ENCODE assay signal across 23 cellular contexts in genomic region chr19:35720648-35721047, GRCh38. TPM values are rescaled to one million over a fixed set of nuclear protein-coding genes. Genes with fewer than 3 reads are reported as not detected.
A peak's percentile ranks its signal among the peaks of the same experiment; 100 is the strongest.
DNase-seq lines count a peak whose midpoint lies in the region; ATAC-seq, FAIRE-seq and TF ChIP-seq lines count a peak whose summit lies in the region.
"Had no signal": no experiment of that assay in that cellular context is flagged by ENCODE, and none has a peak within 500 bp of the region (broad histone marks: within the 10 kb centered on the region; RNA-seq: fewer than 3 reads in every experiment).

No MANE protein-coding gene starts in this region.

- no peaks in the 10 kb centered on the region for H3K27me3 Mint-ChIP-seq in activated T-cell treated with anti-CD3 and anti-CD28 coated beads, Interleukin-2, amount 50 U/mL, for 24 hours
- no peaks in the 10 kb centered on the region for H3K27me3 Mint-ChIP-seq in activated T-helper 17 cell treated with anti-CD3 and anti-CD28 coated beads, Interleukin-2, amount 50 U/mL, for 72 hours

- in situ Hi-C loops in HepG2 (cut with HindIII; ENCODE audit: extremely low pct_ligation_motif_present, low pct_unique_long_range_greater_than_20kb) = no loop called here

- FAIRE-seq in GM12891 (lab: Jason Lieb, UNC) (no peak), HepG2 (lab: Jason Lieb, UNC) (no peak), HTR-8/SVneo (lab: Jason Lieb, UNC) (no peak)

- H3K79me2 ChIP-seq in HepG2 (ENCODE audit: insufficient read depth, low read length) = peaks cover 21% of the 10 kb centered on the region

- no peak overlapping the region for H2AFZ ChIP-seq in HepG2 (ENCODE audit: low read length)
- H2AFZ ChIP-seq: GM23338 had no signal

- H3K4me2 ChIP-seq in HepG2 (ENCODE audit: low read depth, low read length) = no peak overlapping the region
- H3K4me2 ChIP-seq: GM23338 had no signal

- no peak for TF ChIP-seq EP300 in HepG2 (IDR thresholded peaks at IDR 0.05; ENCODE audit: low read depth in 2 of 2, low read length in 2 of 2)
- no peak for TF ChIP-seq EP300 in HepG2 (CRISPR knock-in tag; IDR thresholded peaks at IDR 0.05; ENCODE audit: borderline replicate concordance)

- CTCF ChIA-PET in HepG2 (lab: Yijun Ruan, JAX; ENCODE audit: low intra/inter-chr PET ratio, low total read pairs) = no interaction called here

- peaks cover 82% of the 10 kb centered on the region for H3K36me3 Mint-ChIP-seq in activated T-cell treated with anti-CD3 and anti-CD28 coated beads, Interleukin-2, amount 50 U/mL, for 24 hours (ENCODE audit: low read depth)
- H3K36me3 Mint-ChIP-seq in activated T-helper 17 cell treated with anti-CD3 and anti-CD28 coated beads, Interleukin-2, amount 50 U/mL, for 72 hours (ENCODE audit: low read depth) = peaks cover 92% of the 10 kb centered on the region

- H4K20me1 ChIP-seq in HepG2 (ENCODE audit: insufficient read depth, low read length) = peaks cover 8% of the 10 kb centered on the region

- TF ChIP-seq POLR2A in GM12891 (IDR thresholded peaks at IDR 0.05; ENCODE audit: low read depth, low read length) (peak; percentile 39; the same call in 1 of the 2 replicates), HepG2 (IDR thresholded peaks at IDR 0.05; ENCODE audit: insufficient read depth in 1 of 2, low read depth in 2 of 2, low read length in 2 of 2) (no peak)

- no peak overlapping the region for H3K27ac ChIP-seq in HepG2 (ENCODE audit: extremely low read length, insufficient read depth, low read length)

- POLR2A ChIA-PET in HepG2 (lab: Yijun Ruan, JAX) = interaction anchor here (4.6 kb wide), 1 partner anchor 18 kb away, joined by 69 read pairs; no protein-coding TSS in a partner anchor

- no peak for ATAC-seq in activated T-helper 17 cell treated with anti-CD3 and anti-CD28 coated beads, Interleukin-2, amount 50 U/mL, for 72 hours (replicated peaks)
- ATAC-seq in HepG2 = no peak
- ATAC-seq: GM23338, HCT116, PC-3 had no signal

- over 99% methylated on average over 17 of the region's 17 CpGs for WGBS in HepG2 (ENCODE audit: low lambda C conversion rate)

- peaks cover 34% of the 10 kb centered on the region for H3K4me1 Mint-ChIP-seq in activated T-cell treated with anti-CD3 and anti-CD28 coated beads, Interleukin-2, amount 50 U/mL, for 24 hours (ENCODE audit: low read depth)
- H3K4me1 Mint-ChIP-seq in activated T-helper 17 cell treated with anti-CD3 and anti-CD28 coated beads, Interleukin-2, amount 50 U/mL, for 72 hours = peaks cover 5% of the 10 kb centered on the region

- intact Hi-C loops in HepG2 (cut with micrococcal nuclease; ENCODE audit: unreplicated experiment) = no loop called here

- TF ChIP-seq RAD21 in HepG2 (CRISPR knock-in tag; IDR thresholded peaks at IDR 0.05) = no peak

- peaks cover 17% of the 10 kb centered on the region for H3K4me1 ChIP-seq in HepG2 (ENCODE audit: insufficient read depth, low read length)
- H3K4me1 ChIP-seq: BE2C had no signal

- H3K9ac ChIP-seq in HepG2 (ENCODE audit: insufficient read depth, low read depth, low read length) = no peak overlapping the region

- no peak for TF ChIP-seq CTCF in HepG2 (CRISPR knock-in tag; IDR thresholded peaks at IDR 0.05)

- H3K27me3 ChIP-seq in HepG2 (ENCODE audit: control insufficient read depth in 1 of 2, insufficient read depth in 2 of 2, low read length in 2 of 2) = no peaks in the 10 kb centered on the region
- H3K27me3 ChIP-seq: BE2C had no signal

- no peaks in the 10 kb centered on the region for H3K9me3 ChIP-seq in HepG2 (ENCODE audit: low read length)
- H3K9me3 ChIP-seq: BE2C had no signal

- peak overlapping the region; percentile 20 for H3K4me3 Mint-ChIP-seq in activated T-cell treated with anti-CD3 and anti-CD28 coated beads, Interleukin-2, amount 50 U/mL, for 24 hours
- no peak overlapping the region for H3K4me3 Mint-ChIP-seq in activated T-helper 17 cell treated with anti-CD3 and anti-CD28 coated beads, Interleukin-2, amount 50 U/mL, for 72 hours

- no peak overlapping the region for H3K4me3 ChIP-seq in HepG2 (replicated peaks in 1 of 3; ENCODE audit: insufficient read depth in 1 of 3, low read depth in 2 of 3, low read length in 3 of 3)
- H3K4me3 ChIP-seq: GM23338 had no signal

- H3K36me3 ChIP-seq in HepG2 (replicated peaks in 1 of 2; ENCODE audit: control insufficient read depth in 1 of 2, insufficient read depth in 2 of 2, low read length in 2 of 2) = peaks cover 29 to 51% of the 10 kb centered on the region in 2 experiments

- H3K9me3 Mint-ChIP-seq in activated T-cell treated with anti-CD3 and anti-CD28 coated beads, Interleukin-2, amount 50 U/mL, for 24 hours = no peaks in the 10 kb centered on the region
- no peaks in the 10 kb centered on the region for H3K9me3 Mint-ChIP-seq in activated T-helper 17 cell treated with anti-CD3 and anti-CD28 coated beads, Interleukin-2, amount 50 U/mL, for 72 hours
- H3K9me3 Mint-ChIP-seq: GM23338 had no signal

- peak overlapping the region; percentile 63 for H3K27ac Mint-ChIP-seq in activated T-cell treated with anti-CD3 and anti-CD28 coated beads, Interleukin-2, amount 50 U/mL, for 24 hours
- peak overlapping the region; percentile 54 for H3K27ac Mint-ChIP-seq in activated T-helper 17 cell treated with anti-CD3 and anti-CD28 coated beads, Interleukin-2, amount 50 U/mL, for 72 hours
- H3K27ac Mint-ChIP-seq: CD4-positive, CD25-positive, alpha-beta regulatory T cell; GM23338 had no signal

- BruUV-seq in HepG2 (replicated peaks; lab: Mats Ljungman, UMichigan) = no TSS peak

- DNase-seq in activated T-cell treated with anti-CD3 and anti-CD28 coated beads, Interleukin-2, amount 50 U/mL, for 24 hours = no peak
- no peak for DNase-seq in activated T-cell treated with anti-CD3 and anti-CD28 coated beads for 4 hours
- no peak for DNase-seq in GM12891 (ENCODE audit: insufficient read length, low spot score)
- no peak for DNase-seq in HepG2 (ENCODE audit: low spot score)
- no peak for DNase-seq in activated CD4-positive, alpha-beta T cell treated with anti-CD3 and anti-CD28 coated beads, Interleukin-2, amount 50 U/mL, for 1 hour
- no peak for DNase-seq in HTR-8/SVneo (ENCODE audit: insufficient read length, low spot score)
- no peak for DNase-seq in UCSD-AML1 (lab: John Stamatoyannopoulos, UW; ENCODE audit: unreplicated experiment)
- DNase-seq: BE2C; CD4-positive, CD25-positive, alpha-beta regulatory T cell; DMS153; GF-D8; KBM-7; NCI-H1105; NCI-H1694; NCI-H2081 treated with DMSO at 0.1 percent for 48 hours; NCI-H510A; NCI-H82; PC-3; RPMI8226 had no signal

RNA-seq across cellular contexts. Expression of gene KMT2B, which starts 2.8 kb away (rescaled TPM):
- 23.7 TPM for polyA plus RNA-seq in GM12891 (2012; ENCODE audit: low read depth, missing spikeins)
- 100 to 1,000 TPM in 1 of 2 donors, 10 to 100 TPM in 1; 67.4 to 117 TPM for total RNA-seq in activated T-helper 17 cell treated with anti-CD3 and anti-CD28 coated beads, Interleukin-2, amount 50 U/mL, for 72 hours
- 6.2 TPM in 2 replicates for total RNA-seq in HepG2 (2016; rRNA removed; fragmentation: Illumina TruSeq; extraction: Trizol)
- 2.6 TPM in 2 replicates for total RNA-seq in HepG2 (2016; cell fraction: cytosol; rRNA removed; fragmentation: Illumina TruSeq; extraction: Trizol; ENCODE audit: low read depth)
- total RNA-seq in HepG2 (2016; cell fraction: insoluble cytoplasmic fraction; rRNA removed; fragmentation: Illumina TruSeq; extraction: Trizol) = 4.4 and 5.3 TPM in 2 replicates
- total RNA-seq in HepG2 (2016; cell fraction: membrane; rRNA removed; fragmentation: Illumina TruSeq; extraction: Trizol) = 3.8 and 4.1 TPM in 2 replicates
- 14.7 and 15.4 TPM in 2 replicates for total RNA-seq in HepG2 (2016; cell fraction: nucleus; rRNA removed; fragmentation: Illumina TruSeq; extraction: Trizol)
- 16.9 and 19.2 TPM in 2 replicates for polyA plus RNA-seq in HepG2 (2011; rRNA removed)
- 9.3 and 10.9 TPM in 2 replicates for polyA plus RNA-seq in HepG2 (2011; cell fraction: cytosol; rRNA removed)
- 113 and 130 TPM in 2 replicates for polyA plus RNA-seq in HepG2 (2011; cell fraction: nucleus; rRNA removed)
- polyA plus RNA-seq in HepG2 (2012) = 20.4 and 30.9 TPM in 2 replicates
- polyA plus RNA-seq in HepG2 (2016; cell fraction: cytosol; fragmentation: Illumina TruSeq; extraction: Trizol; ENCODE audit: low read depth) = 2.5 and 3.0 TPM in 2 replicates
- polyA plus RNA-seq in HepG2 (2016; cell fraction: insoluble cytoplasmic fraction; fragmentation: Illumina TruSeq; extraction: Trizol; ENCODE audit: low read depth) = 10.8 and 11.6 TPM in 2 replicates
- polyA plus RNA-seq in HepG2 (2016; cell fraction: membrane; fragmentation: Illumina TruSeq; extraction: Trizol; ENCODE audit: low read depth) = 5.5 and 6.5 TPM in 2 replicates
- 69.3 and 89.2 TPM in 2 replicates for polyA plus RNA-seq in HepG2 (2016; cell fraction: nucleus; fragmentation: Illumina TruSeq; extraction: Trizol; ENCODE audit: insufficient read depth, low read depth)
- 11.1 and 11.4 TPM in 2 replicates for polyA minus RNA-seq in HepG2 (2011; rRNA and poly(A)+ RNA removed; ENCODE audit: low replicate concordance)
- polyA minus RNA-seq in HepG2 (2011; cell fraction: cytosol; rRNA and poly(A)+ RNA removed) = 4.3 and 4.4 TPM in 2 replicates
- 13.3 and 13.6 TPM in 2 replicates for polyA minus RNA-seq in HepG2 (2011; cell fraction: nucleus; rRNA and poly(A)+ RNA removed)

RNA-seq across cellular contexts. Expression of gene ZBTB32, which starts 16.3 kb away (rescaled TPM):
- 31.2 TPM for polyA plus RNA-seq in GM12891 (2012; ENCODE audit: low read depth, missing spikeins)
- total RNA-seq in activated T-helper 17 cell treated with anti-CD3 and anti-CD28 coated beads, Interleukin-2, amount 50 U/mL, for 72 hours = 100 to 1,000 TPM; 138 to 217 TPM
- total RNA-seq in HepG2 (2016; rRNA removed; fragmentation: Illumina TruSeq; extraction: Trizol) = not detected in 2 replicates
- not detected in 2 replicates for total RNA-seq in HepG2 (2016; cell fraction: cytosol; rRNA removed; fragmentation: Illumina TruSeq; extraction: Trizol; ENCODE audit: low read depth)
- total RNA-seq in HepG2 (2016; cell fraction: insoluble cytoplasmic fraction; rRNA removed; fragmentation: Illumina TruSeq; extraction: Trizol) = not detected in 2 replicates
- total RNA-seq in HepG2 (2016; cell fraction: membrane; rRNA removed; fragmentation: Illumina TruSeq; extraction: Trizol) = not detected in 2 replicates
- not detected in 2 replicates for total RNA-seq in HepG2 (2016; cell fraction: nucleus; rRNA removed; fragmentation: Illumina TruSeq; extraction: Trizol)
- polyA plus RNA-seq in HepG2 (2011; rRNA removed) = not detected in 2 replicates
- polyA plus RNA-seq in HepG2 (2011; cell fraction: cytosol; rRNA removed) = not detected in 2 replicates
- polyA plus RNA-seq in HepG2 (2011; cell fraction: nucleus; rRNA removed) = not detected in 2 replicates
- polyA plus RNA-seq in HepG2 (2012) = 0.50 TPM in 1 of 2 replicates, not detected in the other
- polyA plus RNA-seq in HepG2 (2016; cell fraction: cytosol; fragmentation: Illumina TruSeq; extraction: Trizol; ENCODE audit: low read depth) = not detected in 2 replicates
- not detected in 2 replicates for polyA plus RNA-seq in HepG2 (2016; cell fraction: insoluble cytoplasmic fraction; fragmentation: Illumina TruSeq; extraction: Trizol; ENCODE audit: low read depth)
- not detected in 2 replicates for polyA plus RNA-seq in HepG2 (2016; cell fraction: membrane; fragmentation: Illumina TruSeq; extraction: Trizol; ENCODE audit: low read depth)
- polyA plus RNA-seq in HepG2 (2016; cell fraction: nucleus; fragmentation: Illumina TruSeq; extraction: Trizol; ENCODE audit: insufficient read depth, low read depth) = not detected in 2 replicates
- polyA minus RNA-seq in HepG2 (2011; rRNA and poly(A)+ RNA removed; ENCODE audit: low replicate concordance) = not detected in 2 replicates
- polyA minus RNA-seq in HepG2 (2011; cell fraction: cytosol; rRNA and poly(A)+ RNA removed) = not detected in 2 replicates
- not detected in 2 replicates for polyA minus RNA-seq in HepG2 (2011; cell fraction: nucleus; rRNA and poly(A)+ RNA removed)
- total RNA-seq: A172, GM23338, PC-3 had no signal

RNA-seq across cellular contexts. Expression of gene IGFLR1, which starts 21.6 kb away (rescaled TPM):
- 39.6 TPM for polyA plus RNA-seq in GM12891 (2012; ENCODE audit: low read depth, missing spikeins)
- 100 to 1,000 TPM in 1 of 2 donors, 10 to 100 TPM in 1; 42.3 to 153 TPM for total RNA-seq in activated T-helper 17 cell treated with anti-CD3 and anti-CD28 coated beads, Interleukin-2, amount 50 U/mL, for 72 hours
- 3.4 and 5.4 TPM in 2 replicates for total RNA-seq in HepG2 (2016; rRNA removed; fragmentation: Illumina TruSeq; extraction: Trizol)
- 9.3 and 12.1 TPM in 2 replicates for total RNA-seq in HepG2 (2016; cell fraction: cytosol; rRNA removed; fragmentation: Illumina TruSeq; extraction: Trizol; ENCODE audit: low read depth)
- 3.8 and 6.5 TPM in 2 replicates for total RNA-seq in HepG2 (2016; cell fraction: insoluble cytoplasmic fraction; rRNA removed; fragmentation: Illumina TruSeq; extraction: Trizol)
- 11.9 and 15.5 TPM in 2 replicates for total RNA-seq in HepG2 (2016; cell fraction: membrane; rRNA removed; fragmentation: Illumina TruSeq; extraction: Trizol)
- 2.7 and 3.9 TPM in 2 replicates for total RNA-seq in HepG2 (2016; cell fraction: nucleus; rRNA removed; fragmentation: Illumina TruSeq; extraction: Trizol)
- polyA plus RNA-seq in HepG2 (2011; rRNA removed) = 7.4 and 8.9 TPM in 2 replicates
- polyA plus RNA-seq in HepG2 (2011; cell fraction: cytosol; rRNA removed) = 6.5 and 8.4 TPM in 2 replicates
- 22.4 and 23.0 TPM in 2 replicates for polyA plus RNA-seq in HepG2 (2011; cell fraction: nucleus; rRNA removed)
- polyA plus RNA-seq in HepG2 (2012) = 2.8 and 4.2 TPM in 2 replicates
- 22.3 and 24.5 TPM in 2 replicates for polyA plus RNA-seq in HepG2 (2016; cell fraction: cytosol; fragmentation: Illumina TruSeq; extraction: Trizol; ENCODE audit: low read depth)
- polyA plus RNA-seq in HepG2 (2016; cell fraction: insoluble cytoplasmic fraction; fragmentation: Illumina TruSeq; extraction: Trizol; ENCODE audit: low read depth) = 6.5 and 10.6 TPM in 2 replicates
- 24.0 and 25.4 TPM in 2 replicates for polyA plus RNA-seq in HepG2 (2016; cell fraction: membrane; fragmentation: Illumina TruSeq; extraction: Trizol; ENCODE audit: low read depth)
- 11.7 and 17.1 TPM in 2 replicates for polyA plus RNA-seq in HepG2 (2016; cell fraction: nucleus; fragmentation: Illumina TruSeq; extraction: Trizol; ENCODE audit: insufficient read depth, low read depth)
- polyA minus RNA-seq in HepG2 (2011; rRNA and poly(A)+ RNA removed; ENCODE audit: low replicate concordance) = 4.9 and 7.7 TPM in 2 replicates
- polyA minus RNA-seq in HepG2 (2011; cell fraction: cytosol; rRNA and poly(A)+ RNA removed) = 1.3 and 3.7 TPM in 2 replicates
- polyA minus RNA-seq in HepG2 (2011; cell fraction: nucleus; rRNA and poly(A)+ RNA removed) = 2.8 and 3.2 TPM in 2 replicates

RNA-seq across cellular contexts. Expression of gene U2AF1L4, which starts 24.6 kb away (rescaled TPM):
- polyA plus RNA-seq in GM12891 (2012; ENCODE audit: low read depth, missing spikeins) = 18.8 TPM
- total RNA-seq in activated T-helper 17 cell treated with anti-CD3 and anti-CD28 coated beads, Interleukin-2, amount 50 U/mL, for 72 hours = 10 to 100 TPM; 17.8 to 21.6 TPM
- 4.7 and 7.9 TPM in 2 replicates for total RNA-seq in HepG2 (2016; rRNA removed; fragmentation: Illumina TruSeq; extraction: Trizol)
- 2.5 and 3.0 TPM in 2 replicates for total RNA-seq in HepG2 (2016; cell fraction: cytosol; rRNA removed; fragmentation: Illumina TruSeq; extraction: Trizol; ENCODE audit: low read depth)
- 3.4 and 7.8 TPM in 2 replicates for total RNA-seq in HepG2 (2016; cell fraction: insoluble cytoplasmic fraction; rRNA removed; fragmentation: Illumina TruSeq; extraction: Trizol)
- total RNA-seq in HepG2 (2016; cell fraction: membrane; rRNA removed; fragmentation: Illumina TruSeq; extraction: Trizol) = 4.2 and 5.2 TPM in 2 replicates
- 8.5 and 9.9 TPM in 2 replicates for total RNA-seq in HepG2 (2016; cell fraction: nucleus; rRNA removed; fragmentation: Illumina TruSeq; extraction: Trizol)
- 14.2 and 15.4 TPM in 2 replicates for polyA plus RNA-seq in HepG2 (2011; rRNA removed)
- polyA plus RNA-seq in HepG2 (2011; cell fraction: cytosol; rRNA removed) = 6.5 and 9.4 TPM in 2 replicates
- 90.7 and 113 TPM in 2 replicates for polyA plus RNA-seq in HepG2 (2011; cell fraction: nucleus; rRNA removed)
- polyA plus RNA-seq in HepG2 (2012) = 8.2 and 8.6 TPM in 2 replicates
- polyA plus RNA-seq in HepG2 (2016; cell fraction: cytosol; fragmentation: Illumina TruSeq; extraction: Trizol; ENCODE audit: low read depth) = 3.5 and 5.0 TPM in 2 replicates
- polyA plus RNA-seq in HepG2 (2016; cell fraction: insoluble cytoplasmic fraction; fragmentation: Illumina TruSeq; extraction: Trizol; ENCODE audit: low read depth) = 4.8 and 6.9 TPM in 2 replicates
- polyA plus RNA-seq in HepG2 (2016; cell fraction: membrane; fragmentation: Illumina TruSeq; extraction: Trizol; ENCODE audit: low read depth) = 5.2 and 5.8 TPM in 2 replicates
- 36.4 and 41.6 TPM in 2 replicates for polyA plus RNA-seq in HepG2 (2016; cell fraction: nucleus; fragmentation: Illumina TruSeq; extraction: Trizol; ENCODE audit: insufficient read depth, low read depth)
- polyA minus RNA-seq in HepG2 (2011; rRNA and poly(A)+ RNA removed; ENCODE audit: low replicate concordance) = 9.3 and 10.1 TPM in 2 replicates
- polyA minus RNA-seq in HepG2 (2011; cell fraction: cytosol; rRNA and poly(A)+ RNA removed) = 1.6 and 1.9 TPM in 2 replicates
- polyA minus RNA-seq in HepG2 (2011; cell fraction: nucleus; rRNA and poly(A)+ RNA removed) = 17.0 and 19.3 TPM in 2 replicates

RNA-seq across cellular contexts. Expression of gene PSENEN, which starts 24.8 kb away (rescaled TPM):
- 31.0 TPM for polyA plus RNA-seq in GM12891 (2012; ENCODE audit: low read depth, missing spikeins)
- total RNA-seq in activated T-helper 17 cell treated with anti-CD3 and anti-CD28 coated beads, Interleukin-2, amount 50 U/mL, for 72 hours = 10 to 100 TPM; 34.0 to 51.2 TPM
- total RNA-seq in HepG2 (2016; rRNA removed; fragmentation: Illumina TruSeq; extraction: Trizol) = 20.0 and 34.2 TPM in 2 replicates
- total RNA-seq in HepG2 (2016; cell fraction: cytosol; rRNA removed; fragmentation: Illumina TruSeq; extraction: Trizol; ENCODE audit: low read depth) = 8.3 and 8.7 TPM in 2 replicates
- total RNA-seq in HepG2 (2016; cell fraction: insoluble cytoplasmic fraction; rRNA removed; fragmentation: Illumina TruSeq; extraction: Trizol) = 22.6 and 36.6 TPM in 2 replicates
- total RNA-seq in HepG2 (2016; cell fraction: membrane; rRNA removed; fragmentation: Illumina TruSeq; extraction: Trizol) = 9.0 and 11.8 TPM in 2 replicates
- total RNA-seq in HepG2 (2016; cell fraction: nucleus; rRNA removed; fragmentation: Illumina TruSeq; extraction: Trizol) = 25.9 and 30.1 TPM in 2 replicates
- 16.9 and 22.6 TPM in 2 replicates for polyA plus RNA-seq in HepG2 (2011; rRNA removed)
- 13.2 and 17.3 TPM in 2 replicates for polyA plus RNA-seq in HepG2 (2011; cell fraction: cytosol; rRNA removed)
- 9.9 and 11.5 TPM in 2 replicates for polyA plus RNA-seq in HepG2 (2011; cell fraction: nucleus; rRNA removed)
- polyA plus RNA-seq in HepG2 (2012) = 16.1 and 18.5 TPM in 2 replicates
- polyA plus RNA-seq in HepG2 (2016; cell fraction: cytosol; fragmentation: Illumina TruSeq; extraction: Trizol; ENCODE audit: low read depth) = 12.4 and 17.6 TPM in 2 replicates
- 30.0 and 36.1 TPM in 2 replicates for polyA plus RNA-seq in HepG2 (2016; cell fraction: insoluble cytoplasmic fraction; fragmentation: Illumina TruSeq; extraction: Trizol; ENCODE audit: low read depth)
- polyA plus RNA-seq in HepG2 (2016; cell fraction: membrane; fragmentation: Illumina TruSeq; extraction: Trizol; ENCODE audit: low read depth) = 12.5 and 13.2 TPM in 2 replicates
- polyA plus RNA-seq in HepG2 (2016; cell fraction: nucleus; fragmentation: Illumina TruSeq; extraction: Trizol; ENCODE audit: insufficient read depth, low read depth) = 55.1 and 70.2 TPM in 2 replicates
- polyA minus RNA-seq in HepG2 (2011; rRNA and poly(A)+ RNA removed; ENCODE audit: low replicate concordance) = 24.1 and 61.3 TPM in 2 replicates
- polyA minus RNA-seq in HepG2 (2011; cell fraction: cytosol; rRNA and poly(A)+ RNA removed) = 4.3 and 4.7 TPM in 2 replicates
- polyA minus RNA-seq in HepG2 (2011; cell fraction: nucleus; rRNA and poly(A)+ RNA removed) = 3.0 and 7.3 TPM in 2 replicates

Comparison
In these comparisons a context has a peak if more than half of its experiments do, and no peak if none do; other contexts are left out.
1. RNA of gene KMT2B, which starts 2.8 kb away (total RNA-seq): 67.4 to 117 TPM in activated T-helper 17 cell treated with anti-CD3 and anti-CD28 coated beads, Interleukin-2, amount 50 U/mL, for 72 hours; 2.6 to 15.4 TPM in HepG2; every median in the first group is over 4 times any median in the second.
2. RNA of gene ZBTB32, which starts 16.3 kb away (total RNA-seq): 138 to 217 TPM in activated T-helper 17 cell treated with anti-CD3 and anti-CD28 coated beads, Interleukin-2, amount 50 U/mL, for 72 hours; not detected in HepG2; every median in the first group is over 100 times any median in the second.